ENCODE assay signal across 1 cellular context in the genomic region with DNA sequence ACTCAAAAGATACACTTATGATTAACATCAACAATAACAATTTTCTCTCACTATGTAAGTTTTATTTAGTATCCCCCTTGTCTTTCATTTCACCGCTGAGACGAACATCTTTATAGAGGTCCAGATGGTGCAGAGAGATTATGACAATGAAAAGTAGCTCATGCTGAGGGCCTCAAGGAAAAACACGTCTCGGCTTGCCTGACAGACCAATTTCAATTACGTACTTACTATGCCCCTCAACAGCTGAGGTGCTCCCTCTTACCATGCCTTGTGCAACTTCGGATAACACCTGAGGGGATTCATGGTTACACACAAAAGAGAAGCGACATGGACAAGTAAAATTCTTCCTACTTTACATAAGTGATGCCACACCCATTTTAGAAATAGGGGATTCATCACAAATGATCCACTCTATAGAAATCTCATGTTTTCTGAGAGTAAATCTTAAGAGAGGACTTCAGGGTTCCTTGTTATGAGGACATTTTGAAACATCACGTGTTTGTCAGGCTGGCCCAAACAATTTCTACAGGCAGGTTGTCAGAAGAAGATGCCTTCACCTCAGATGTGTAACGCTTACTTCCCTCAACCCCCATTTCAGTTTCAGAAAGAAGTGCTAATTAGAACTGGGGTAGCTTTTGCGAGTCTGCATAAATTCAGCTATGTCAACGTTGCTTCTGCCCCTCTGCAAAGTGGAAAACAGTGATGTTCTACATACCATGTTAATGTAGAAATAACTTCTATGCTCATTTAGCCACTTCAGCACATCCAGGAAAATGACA.
TF ChIP-seq lines count a peak whose summit lies in the region.

No MANE protein-coding gene starts in this region.

TF ChIP-seq in SK-N-SH treated with all-trans-retinoic acid at 6 μM for 48 hours, 23 proteins besides CTCF, POLR2A, EP300 and RAD21 (continued from another document):
- TF ChIP-seq, protein P1, sequence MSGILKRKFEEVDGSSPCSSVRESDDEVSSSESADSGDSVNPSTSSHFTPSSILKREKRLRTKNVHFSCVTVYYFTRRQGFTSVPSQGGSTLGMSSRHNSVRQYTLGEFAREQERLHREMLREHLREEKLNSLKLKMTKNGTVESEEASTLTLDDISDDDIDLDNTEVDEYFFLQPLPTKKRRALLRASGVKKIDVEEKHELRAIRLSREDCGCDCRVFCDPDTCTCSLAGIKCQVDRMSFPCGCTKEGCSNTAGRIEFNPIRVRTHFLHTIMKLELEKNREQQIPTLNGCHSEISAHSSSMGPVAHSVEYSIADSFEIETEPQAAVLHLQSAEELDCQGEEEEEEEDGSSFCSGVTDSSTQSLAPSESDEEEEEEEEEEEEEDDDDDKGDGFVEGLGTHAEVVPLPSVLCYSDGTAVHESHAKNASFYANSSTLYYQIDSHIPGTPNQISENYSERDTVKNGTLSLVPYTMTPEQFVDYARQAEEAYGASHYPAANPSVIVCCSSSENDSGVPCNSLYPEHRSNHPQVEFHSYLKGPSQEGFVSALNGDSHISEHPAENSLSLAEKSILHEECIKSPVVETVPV (CRISPR knock-in tag; IDR thresholded peaks at IDR 0.05): no peak
- no peak for TF ChIP-seq ARNTL (CRISPR knock-in tag; IDR thresholded peaks at IDR 0.05; ENCODE audit: borderline replicate concordance, low read depth)
- TF ChIP-seq ZFP3 (CRISPR knock-in tag; IDR thresholded peaks at IDR 0.05): no peak
- TF ChIP-seq ZFP30 (CRISPR knock-in tag; IDR thresholded peaks at IDR 0.05): no peak
- no peak for TF ChIP-seq ZNF565 (CRISPR knock-in tag; conservative IDR thresholded peaks at IDR 0.05; ENCODE audit: low read depth)
